In genomic region chr5:109921735-109922395, GRCh38 we compare ENCODE assay signal across 10 cellular contexts.
DNase-seq lines count a peak whose midpoint lies in the region; ATAC-seq and TF ChIP-seq lines count a peak whose summit lies in the region.
"Had no signal": no experiment of that assay in that cellular context is flagged by ENCODE, and none has a peak within 500 bp of the region (broad histone marks: within the 10 kb centered on the region; RNA-seq: fewer than 3 reads in every experiment).

No MANE protein-coding gene starts in this region.

- H3K27me3 Mint-ChIP-seq in CD4-positive, alpha-beta memory T cell = no peaks in the 10 kb centered on the region
- peaks cover 17% of the 10 kb centered on the region for H3K27me3 Mint-ChIP-seq in HFFc6 (ENCODE audit: insufficient read depth)

- DNase-seq in CD4-positive, alpha-beta memory T cell = peak; percentile 70 to 81 (median 75)
- DNase-seq in activated CD4-positive, alpha-beta T cell treated with anti-CD3 and anti-CD28 coated beads for 48 hours = peak; percentile 39
- peak; percentile 82 for DNase-seq in cardiac septum (ENCODE audit: low spot score)
- no peak for DNase-seq in HFFc6
- DNase-seq in globus pallidus (ENCODE audit: low spot score) = no peak
- DNase-seq: activated B cell treated with CpG ODN at 0.5 μM for 24 hours had no signal

- no peaks in the 10 kb centered on the region for H3K27me3 ChIP-seq in CD4-positive, alpha-beta memory T cell (ENCODE audit: insufficient read depth, low read length)
- H3K27me3 ChIP-seq: BLaER1 had no signal

- POLR2A ChIA-PET in CD4-positive, alpha-beta memory T cell (lab: Charles Lee; ENCODE audit: partially characterized antibody) = interaction anchor here (0.6 to 4.0 kb wide), 17 partner anchors 9 to 1540 kb away, joined by 3 to 62 read pairs (median 3); partner anchors contain the start of genes FBXL17, MAN2A1 and PJA2

- H3K4me1 Mint-ChIP-seq in CD4-positive, alpha-beta memory T cell = peaks cover 32 to 46% (median 39%) of the 10 kb centered on the region in 4 donors
- no peaks in the 10 kb centered on the region for H3K4me1 Mint-ChIP-seq in HFFc6 (ENCODE audit: low read depth)
- H3K4me1 Mint-ChIP-seq: activated B cell treated with CpG ODN at 0.5 μM for 24 hours had no signal

- peak; percentile 45 for ATAC-seq in HG03175 (IDR thresholded peaks at IDR 0.05; ENCODE audit: unreplicated experiment)
- no peak for ATAC-seq in HG03565 (IDR thresholded peaks at IDR 0.05; ENCODE audit: unreplicated experiment)
- ATAC-seq in HG03457 (IDR thresholded peaks at IDR 0.05; ENCODE audit: unreplicated experiment) = no peak

- TF ChIP-seq CTCF in HFFc6 (IDR thresholded peaks at IDR 0.05) = no peak

- H3K4me1 ChIP-seq in CD4-positive, alpha-beta memory T cell (ENCODE audit: insufficient read depth, low read length) = peaks cover 44% of the 10 kb centered on the region
- H3K4me1 ChIP-seq: BLaER1 had no signal

- intact Hi-C loops in CD4-positive, alpha-beta memory T cell (cut with micrococcal nuclease) = loop anchor here (1.0 to 5.0 kb wide), 4 partner anchors 65 to 232 kb away; no protein-coding TSS in a partner anchor
- intact Hi-C loops in cardiac septum (cut with DNase I) = no loop called here

- peak overlapping the region in 1 of 2 donors; percentile 4 for H3K4me3 ChIP-seq in CD4-positive, alpha-beta memory T cell (ENCODE audit: low read length in 2 of 2)
- H3K4me3 ChIP-seq: BLaER1 had no signal

- H3K36me3 ChIP-seq in CD4-positive, alpha-beta memory T cell (ENCODE audit: insufficient read depth, low read length) = no peaks in the 10 kb centered on the region
- H3K36me3 ChIP-seq: BLaER1 had no signal

- peak overlapping the region; percentile 57 to 81 (median 74) for H3K4me3 Mint-ChIP-seq in CD4-positive, alpha-beta memory T cell
- H3K4me3 Mint-ChIP-seq in HFFc6 = no peak overlapping the region
- H3K4me3 Mint-ChIP-seq: activated B cell treated with CpG ODN at 0.5 μM for 24 hours had no signal

- H3K27ac ChIP-seq in CD4-positive, alpha-beta memory T cell (ENCODE audit: low read depth, low read length) = peak overlapping the region; percentile 37
- H3K27ac ChIP-seq: BLaER1 had no signal

- H3K36me3 Mint-ChIP-seq in CD4-positive, alpha-beta memory T cell = no peaks in the 10 kb centered on the region
- H3K36me3 Mint-ChIP-seq in HFFc6 (ENCODE audit: low read depth) = no peaks in the 10 kb centered on the region

- peaks cover 0 to 6% (median 2%) of the 10 kb centered on the region in 8 donors for H3K9me3 Mint-ChIP-seq in CD4-positive, alpha-beta memory T cell
- H3K9me3 Mint-ChIP-seq in HFFc6 = no peaks in the 10 kb centered on the region
- H3K9me3 Mint-ChIP-seq: activated B cell treated with CpG ODN at 0.5 μM for 24 hours had no signal

- peak overlapping the region; percentile 85 to 97 (median 92) for H3K27ac Mint-ChIP-seq in CD4-positive, alpha-beta memory T cell
- H3K27ac Mint-ChIP-seq in HFFc6 = no peak overlapping the region
- H3K27ac Mint-ChIP-seq: activated B cell treated with CpG ODN at 0.5 μM for 24 hours had no signal

- CTCF ChIA-PET in CD4-positive, alpha-beta memory T cell (lab: Charles Lee; ENCODE audit: partially characterized antibody) = interaction anchor here (0.7 to 2.5 kb wide), 14 partner anchors 8 to 231 kb away, joined by 3 to 15 read pairs (median 3); partner anchors contain the start of gene MAN2A1

- H3K9me3 ChIP-seq in CD4-positive, alpha-beta memory T cell (ENCODE audit: control insufficient read depth in 1 of 2, low read length in 2 of 2) = no peaks in the 10 kb centered on the region
- H3K9me3 ChIP-seq: BLaER1 had no signal

Comparison
In these comparisons a context has a peak if more than half of its experiments do, and no peak if none do; other contexts are left out.
1. DNase-seq: peak in CD4-positive, alpha-beta memory T cell (5 of 5), activated CD4-positive, alpha-beta T cell treated with anti-CD3 and anti-CD28 coated beads for 48 hours (single experiment) and cardiac septum (single experiment); none in HFFc6 (single experiment) and globus pallidus (single experiment).